ENCODE assay signal across 27 cellular contexts in the genomic region with DNA sequence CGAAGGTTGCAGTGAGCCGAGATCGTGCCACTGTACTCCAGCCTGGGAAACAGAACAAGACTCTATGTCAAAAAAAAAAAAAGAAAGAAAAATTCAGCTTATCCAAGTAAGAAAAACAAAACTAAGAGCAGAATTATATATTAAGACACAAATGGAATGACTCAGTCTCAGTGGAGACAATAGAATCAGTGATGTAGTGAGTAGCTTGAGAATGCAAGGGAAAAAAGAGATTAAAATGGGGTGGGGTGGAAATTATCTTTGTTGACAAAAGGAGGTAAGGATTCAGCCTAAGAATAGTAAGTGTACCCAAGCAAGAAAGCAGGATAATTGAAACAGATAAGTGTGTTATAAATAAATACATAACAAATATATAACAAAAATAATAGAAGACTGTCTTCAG.
DNase-seq lines count a peak whose midpoint lies in the region; ATAC-seq and TF ChIP-seq lines count a peak whose summit lies in the region.
"Had no signal": no experiment of that assay in that cellular context is flagged by ENCODE, and none has a peak within 500 bp of the region (broad histone marks: within the 10 kb centered on the region; RNA-seq: fewer than 3 reads in every experiment).

No MANE protein-coding gene starts in this region.

- TF ChIP-seq POLR2A in testis (IDR thresholded peaks at IDR 0.05) = no peak

- no peak for ATAC-seq in GM23338
- ATAC-seq: activated CD4-positive, alpha-beta T cell treated with anti-CD3 and anti-CD28 coated beads for 36 hours; gastroesophageal sphincter; left colon; naive thymus-derived CD8-positive, alpha-beta T cell; stimulated activated naive CD8-positive, alpha-beta T cell treated with anti-CD3 and anti-CD28 coated beads, Interleukin-15, Interleukin-2, amounts not matched to agents 100 U/mL and 50 U/mL, for 24 hours had no signal

- TF ChIP-seq CTCF in OCI-LY1 (IDR thresholded peaks at IDR 0.05; ENCODE audit: low read length) = no peak
- no peak for TF ChIP-seq CTCF in progenitor cell of endocrine pancreas (IDR thresholded peaks at IDR 0.05; ENCODE audit: unreplicated experiment)
- TF ChIP-seq CTCF in GM23338 (conservative IDR thresholded peaks at IDR 0.05; ENCODE audit: low read depth in 2 of 2) = no peak
- no peak for TF ChIP-seq CTCF in testis (IDR thresholded peaks at IDR 0.05)

- H3K27ac Mint-ChIP-seq in progenitor cell of endocrine pancreas (peak overlapping the region; percentile 17), GM23338 (no peak overlapping the region)
- H3K27ac Mint-ChIP-seq: activated CD4-positive, alpha-beta T cell treated with anti-CD3 and anti-CD28 coated beads for 36 hours; activated naive CD8-positive, alpha-beta T cell treated with anti-CD3 and anti-CD28 coated beads for 36 hours; CD4-positive, alpha-beta memory T cell; naive thymus-derived CD8-positive, alpha-beta T cell had no signal

- H3K27ac ChIP-seq in OCI-LY1 (ENCODE audit: low read depth, low read length, poor library complexity, severe bottlenecking) (peak overlapping the region; percentile 86), GM23338 (ENCODE audit: low read depth) (no peak overlapping the region), testis (no peak overlapping the region)
- H3K27ac ChIP-seq: esophagus squamous epithelium, gastroesophageal sphincter, SK-N-MC, uterus had no signal

- intact Hi-C loops in testis (cut with DNase I; ENCODE audit: low total_unique reads) = no loop called here

- H2AFZ ChIP-seq in OCI-LY1 (ENCODE audit: low read length) (no peak overlapping the region), GM23338 (no peak overlapping the region)

- no peak overlapping the region for H3K4me3 ChIP-seq in OCI-LY1 (ENCODE audit: low read depth, low read length, poor library complexity, severe bottlenecking)
- no peak overlapping the region for H3K4me3 ChIP-seq in GM23338
- no peak overlapping the region for H3K4me3 ChIP-seq in testis
- H3K4me3 ChIP-seq: esophagus squamous epithelium, gastroesophageal sphincter, SK-N-MC, uterus had no signal

- H3K9me3 ChIP-seq in OCI-LY1 (ENCODE audit: low read length) (no peaks in the 10 kb centered on the region), testis (no peaks in the 10 kb centered on the region)
- H3K9me3 ChIP-seq: esophagus squamous epithelium, gastroesophageal sphincter, uterus had no signal

- H3K27me3 Mint-ChIP-seq in progenitor cell of endocrine pancreas (no peaks in the 10 kb centered on the region), GM23338 (ENCODE audit: insufficient read depth, low read depth, poor library complexity) (no peaks in the 10 kb centered on the region)
- H3K27me3 Mint-ChIP-seq: activated CD4-positive, alpha-beta T cell treated with anti-CD3 and anti-CD28 coated beads for 36 hours; activated naive CD8-positive, alpha-beta T cell treated with anti-CD3 and anti-CD28 coated beads for 36 hours; B cell; CD4-positive, alpha-beta memory T cell; naive thymus-derived CD8-positive, alpha-beta T cell had no signal

- no peak overlapping the region for H3K4me3 Mint-ChIP-seq in progenitor cell of endocrine pancreas (ENCODE audit: low read depth)
- H3K4me3 Mint-ChIP-seq in GM23338 = no peak overlapping the region
- H3K4me3 Mint-ChIP-seq: activated CD4-positive, alpha-beta T cell treated with anti-CD3 and anti-CD28 coated beads for 36 hours; activated naive CD8-positive, alpha-beta T cell treated with anti-CD3 and anti-CD28 coated beads for 36 hours; B cell; CD4-positive, alpha-beta memory T cell; naive thymus-derived CD8-positive, alpha-beta T cell had no signal

- H4K20me1 ChIP-seq in OCI-LY1 (ENCODE audit: insufficient read depth, low read length) (no peaks in the 10 kb centered on the region), GM23338 (replicated peaks; ENCODE audit: insufficient read depth) (no peaks in the 10 kb centered on the region)

- no peaks in the 10 kb centered on the region for H3K27me3 ChIP-seq in OCI-LY1 (ENCODE audit: insufficient read depth, low read length)
- H3K27me3 ChIP-seq in GM23338 (ENCODE audit: insufficient read depth) = no peaks in the 10 kb centered on the region
- H3K27me3 ChIP-seq in testis = no peaks in the 10 kb centered on the region
- H3K27me3 ChIP-seq: esophagus squamous epithelium, gastroesophageal sphincter, uterus had no signal

- H3K4me1 Mint-ChIP-seq in progenitor cell of endocrine pancreas (ENCODE audit: low read depth) = peaks cover 6% of the 10 kb centered on the region
- no peaks in the 10 kb centered on the region for H3K4me1 Mint-ChIP-seq in GM23338
- H3K4me1 Mint-ChIP-seq: activated CD4-positive, alpha-beta T cell treated with anti-CD3 and anti-CD28 coated beads for 36 hours; activated naive CD8-positive, alpha-beta T cell treated with anti-CD3 and anti-CD28 coated beads for 36 hours; CD4-positive, alpha-beta memory T cell; naive thymus-derived CD8-positive, alpha-beta T cell had no signal

- 89 to 96% methylated on average over 3 of the region's 3 CpGs for WGBS in testis, 2 donors

- DNase-seq in Caki2 (ENCODE audit: low read depth) (peak; percentile 54), dermis blood vessel endothelial cell (peak; percentile 59), progenitor cell of endocrine pancreas (ENCODE audit: low spot score, unreplicated experiment) (no peak), GM23338 (ENCODE audit: low spot score) (no peak), testis (no peak), DMS79 treated with DMSO at 0.1 percent for 48 hours (lab: John Stamatoyannopoulos, UW) (no peak)
- no peak for DNase-seq in activated naive CD4-positive, alpha-beta T cell (lab: John Stamatoyannopoulos, UW)
- DNase-seq: activated CD4-positive, alpha-beta T cell treated with anti-CD3 and anti-CD28 coated beads for 36 hours; activated effector memory CD4-positive, alpha-beta T cell treated with anti-CD3 and anti-CD28 coated beads, Interleukin-2, amount 50 U/mL, for 16 hours; activated naive CD8-positive, alpha-beta T cell treated with anti-CD3 and anti-CD28 coated beads for 36 hours; aorta; CD4-positive, alpha-beta memory T cell; central memory CD4-positive, alpha-beta T cell; esophagus squamous epithelium; hypothalamus; KG1; left colon; naive thymus-derived CD8-positive, alpha-beta T cell; NCI-H1105; NCI-H187; nucleus accumbens; stimulated activated naive CD8-positive, alpha-beta T cell treated with anti-CD3 and anti-CD28 coated beads, Interleukin-15, Interleukin-2, amounts not matched to agents 100 U/mL and 50 U/mL, for 24 hours; uterus had no signal

- peaks cover 48% of the 10 kb centered on the region for H3K36me3 ChIP-seq in OCI-LY1 (ENCODE audit: insufficient read depth, low read length)
- peaks cover 24% of the 10 kb centered on the region for H3K36me3 ChIP-seq in GM23338 (ENCODE audit: insufficient read depth)
- no peaks in the 10 kb centered on the region for H3K36me3 ChIP-seq in testis (ENCODE audit: low read depth, missing control alignments)
- H3K36me3 ChIP-seq: esophagus squamous epithelium, gastroesophageal sphincter, uterus had no signal

- no peaks in the 10 kb centered on the region for H3K9me2 ChIP-seq in OCI-LY1 (ENCODE audit: low read depth, low read length)
- H3K9me2 ChIP-seq in GM23338 (ENCODE audit: insufficient read depth) = no peaks in the 10 kb centered on the region

- peaks cover 29% of the 10 kb centered on the region for H3K4me1 ChIP-seq in OCI-LY1 (ENCODE audit: insufficient read depth, low read length, severe bottlenecking)
- no peaks in the 10 kb centered on the region for H3K4me1 ChIP-seq in GM23338 (ENCODE audit: insufficient read depth)
- no peaks in the 10 kb centered on the region for H3K4me1 ChIP-seq in testis
- H3K4me1 ChIP-seq: esophagus squamous epithelium, gastroesophageal sphincter, uterus had no signal

- H3K4me2 ChIP-seq in OCI-LY1 (ENCODE audit: low read length) (no peak overlapping the region), GM23338 (no peak overlapping the region)

- no peak overlapping the region for H3K9ac ChIP-seq in OCI-LY1 (ENCODE audit: low read length)

- H3K36me3 Mint-ChIP-seq in progenitor cell of endocrine pancreas (ENCODE audit: insufficient read depth) = peaks cover 9% of the 10 kb centered on the region
- peaks cover 60% of the 10 kb centered on the region for H3K36me3 Mint-ChIP-seq in GM23338 (ENCODE audit: low read depth)

- H3F3A ChIP-seq in OCI-LY1 (ENCODE audit: insufficient read depth, low read length) (peaks cover 7% of the 10 kb centered on the region), GM23338 (replicated peaks; ENCODE audit: low read depth) (no peaks in the 10 kb centered on the region; the same call in 1 of the 2 replicates)

- H3K9me3 Mint-ChIP-seq in progenitor cell of endocrine pancreas (ENCODE audit: low read depth) (no peaks in the 10 kb centered on the region), GM23338 (no peaks in the 10 kb centered on the region)
- H3K9me3 Mint-ChIP-seq: activated naive CD8-positive, alpha-beta T cell treated with anti-CD3 and anti-CD28 coated beads for 36 hours; CD4-positive, alpha-beta memory T cell; naive thymus-derived CD8-positive, alpha-beta T cell had no signal

- in situ Hi-C loops in Caki2 (cut with HindIII; ENCODE audit: low pct_unique_long_range_greater_than_20kb, low sequenced_read_pairs) = no loop called here

- no peaks in the 10 kb centered on the region for H3K79me2 ChIP-seq in OCI-LY1 (ENCODE audit: insufficient read depth, low read length)
- H3K79me2 ChIP-seq in GM23338 (replicated peaks; ENCODE audit: insufficient read depth) = no peaks in the 10 kb centered on the region

TF ChIP-seq in GM23338, 12 proteins besides CTCF, POLR2A, EP300 and RAD21 (continues in another document):
- TF ChIP-seq CREB1 (CRISPR knock-in tag; IDR thresholded peaks at IDR 0.05; ENCODE audit: low read depth) (no peak), STAT1 (IDR thresholded peaks at IDR 0.05; ENCODE audit: unreplicated experiment) (no peak), EZH2 (IDR thresholded peaks at IDR 0.05; ENCODE audit: low read depth, unreplicated experiment) (no peak), JUNB (IDR thresholded peaks at IDR 0.05; ENCODE audit: unreplicated experiment) (no peak), EZH2phosphoT487 (IDR thresholded peaks at IDR 0.05; ENCODE audit: unreplicated experiment) (no peak), POLR2AphosphoS5 (IDR thresholded peaks at IDR 0.05; ENCODE audit: low read depth) (no peak), ZNF331 (CRISPR knock-in tag; IDR thresholded peaks at IDR 0.05; ENCODE audit: low read depth) (no peak)

Comparison
In these comparisons a context has a peak if more than half of its experiments do, and no peak if none do; other contexts are left out.
1. DNase-seq: peak in Caki2 (single experiment) and dermis blood vessel endothelial cell (single experiment); none in progenitor cell of endocrine pancreas (single experiment), GM23338 (single experiment), testis (single experiment), DMS79 treated with DMSO at 0.1 percent for 48 hours (single experiment) and activated naive CD4-positive, alpha-beta T cell (0 of 4).